ENCODE assay signal across 26 cellular contexts in the genomic region with DNA sequence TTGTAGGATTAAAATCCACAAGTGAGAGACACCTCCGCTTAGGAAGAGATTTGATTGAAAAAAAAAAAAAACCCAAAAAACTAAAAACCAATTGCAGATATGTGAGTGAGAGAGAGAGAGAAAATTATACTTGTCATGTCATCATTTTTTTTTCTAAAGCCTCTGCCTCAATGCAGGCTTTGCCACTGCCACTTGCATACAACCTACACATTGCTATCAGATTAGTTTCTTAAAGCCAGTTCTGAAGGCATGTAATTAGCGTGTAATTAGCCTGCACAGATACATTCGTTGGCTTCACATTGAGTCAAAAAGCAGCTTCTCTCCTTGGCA.
"Had no signal": no experiment of that assay in that cellular context is flagged by ENCODE, and none has a peak within 500 bp of the region (broad histone marks: within the 10 kb centered on the region; RNA-seq: fewer than 3 reads in every experiment).

No MANE protein-coding gene starts in this region.

- H3K4me1 ChIP-seq: breast epithelium, gastroesophageal sphincter, uterus had no signal

- H3K27me3 ChIP-seq: breast epithelium, gastroesophageal sphincter, neutrophil, uterus had no signal

- H3K4me3 ChIP-seq: breast epithelium, gastroesophageal sphincter, skin epidermis, uterus had no signal

- ATAC-seq: gastroesophageal sphincter; left colon; naive thymus-derived CD8-positive, alpha-beta T cell; sciatic nerve; stimulated activated memory B cell treated with anti-CD40 and anti-IgM and Interleukin-4, amounts not matched to agents 10 μg/mL and 1 μg/mL and 100 μg/mL, for 72 hours had no signal

- DNase-seq: activated CD4-positive, alpha-beta T cell treated with anti-CD3 and anti-CD28 coated beads for 4 hours; activated CD4-positive, alpha-beta T cell treated with anti-CD3 and anti-CD28 coated beads, Interleukin-2, amount 50 U/mL, for 4 hours; activated CD8-positive, alpha-beta memory T cell treated with anti-CD3 and anti-CD28 coated beads, Interleukin-2, amount 50 U/mL, for 4 hours; activated gamma-delta T cell treated with Interleukin-2 at 50 U/mL for 16 hours; activated naive CD4-positive, alpha-beta T cell treated with anti-CD3 and anti-CD28 coated beads, Interleukin-2, amount 50 U/mL, for 16 hours; activated T-cell treated with anti-CD3 and anti-CD28 coated beads, Interleukin-2, amount 50 U/mL, for 1 hour; central memory CD4-positive, alpha-beta T cell; hippocampal formation; kidney; left colon; mammary epithelial cell; midbrain; naive thymus-derived CD8-positive, alpha-beta T cell; stimulated activated CD4-positive, alpha-beta T cell treated with anti-CD3 and anti-CD28 coated beads, Interleukin-4, amount 100 ng/mL, for 4 hours; stimulated activated CD8-positive, alpha-beta memory T cell treated with anti-CD3 and anti-CD28 coated beads, Interleukin-4, amount 100 ng/mL, for 48 hours; stimulated activated naive CD8-positive, alpha-beta T cell treated with anti-CD3 and anti-CD28 coated beads, Interleukin-15, amount 100 ng/mL, for 72 hours; substantia nigra; T-helper 9 cell; uterus had no signal

- H3K9me3 ChIP-seq: breast epithelium, gastroesophageal sphincter, neutrophil, uterus had no signal

- H3K27ac ChIP-seq: breast epithelium, gastroesophageal sphincter, neutrophil, skin epidermis, uterus, VCaP had no signal

- H3K36me3 ChIP-seq: breast epithelium, gastroesophageal sphincter, neutrophil, uterus had no signal
